7 cellular contexts compared by ENCODE assay signal in genomic region chr5:162929104-162929503, GRCh38.
"Had no signal": no experiment of that assay in that cellular context is flagged by ENCODE, and none has a peak within 500 bp of the region (broad histone marks: within the 10 kb centered on the region; RNA-seq: fewer than 3 reads in every experiment).

No MANE protein-coding gene starts in this region.

- DNase-seq: GDM1, GF-D8 had no signal

- FAIRE-seq: G401.6, GM12891, GM12892, GM18507, GM19239 had no signal
